Comparison of ENCODE assay signal across 22 cellular contexts in the genomic region with DNA sequence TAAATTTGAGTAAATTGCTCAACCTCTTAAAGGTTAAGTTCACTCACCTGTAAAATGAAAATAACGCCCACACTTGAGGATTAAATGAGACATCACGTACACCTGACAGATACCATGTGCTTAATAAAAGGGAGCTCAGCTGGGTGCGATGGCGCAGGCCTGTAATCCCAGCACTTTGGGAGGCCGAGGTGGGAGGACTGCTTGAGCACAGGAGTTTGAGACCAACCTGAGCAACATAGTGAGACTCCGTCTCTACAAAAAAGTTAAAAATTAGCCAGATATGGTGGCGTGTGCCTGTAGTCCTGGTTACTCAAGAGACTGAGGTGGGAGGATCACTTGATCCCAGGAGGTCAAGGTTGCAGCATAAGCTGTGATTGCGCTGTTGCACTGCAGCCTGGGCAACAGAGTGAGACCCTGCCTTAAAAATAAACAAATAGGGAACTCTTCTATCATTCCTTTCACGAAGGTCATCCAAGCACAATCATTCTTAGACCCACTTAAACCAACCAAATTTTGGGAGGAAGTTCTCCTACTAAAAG.
"Had no signal": no experiment of that assay in that cellular context is flagged by ENCODE, and none has a peak within 500 bp of the region (broad histone marks: within the 10 kb centered on the region; RNA-seq: fewer than 3 reads in every experiment).

No MANE protein-coding gene starts in this region.

- H3K27me3 Mint-ChIP-seq: dendritic cell treated with granulocyte-macrophage colony-stimulating factor and Interleukin-4, amounts not matched to agents 40 ng/mL and 50 ng/mL, for 4 days had no signal

- H3K9me3 ChIP-seq: neutrophil, sigmoid colon had no signal

- H3K27me3 ChIP-seq: cardiac muscle cell, neutrophil had no signal

- H3K4me3 ChIP-seq: cardiac muscle cell, lung, sigmoid colon had no signal

- H3K4me1 ChIP-seq: parathyroid adenoma, sigmoid colon had no signal

- H3K36me3 Mint-ChIP-seq: activated CD8-positive, alpha-beta memory T cell treated with anti-CD3 and anti-CD28 coated beads, Interleukin-2, amount 10 ng/mL, durations not matched to agents 7 days and 5 days; activated naive CD8-positive, alpha-beta T cell treated with anti-CD3 and anti-CD28 coated beads for 36 hours; natural killer cell treated with Interleukin-12 subunit alpha and Interleukin-12 subunit beta and Interleukin-15 and Interleukin-18, amount 100 ng/mL, for 72 hours; stimulated activated naive B cell treated with anti-CD40 and anti-IgM and Interleukin-4, amounts not matched to agents 10 μg/mL and 1 μg/mL and 100 μg/mL, for 72 hours had no signal

- ATAC-seq: activated CD8-positive, alpha-beta memory T cell treated with anti-CD3 and anti-CD28 coated beads, Interleukin-2, amount 10 ng/mL, durations not matched to agents 7 days and 5 days; natural killer cell treated with Interleukin-12 subunit alpha and Interleukin-12 subunit beta and Interleukin-15 and Interleukin-18, amount 100 ng/mL, for 72 hours; stimulated activated naive B cell treated with anti-CD40 and anti-IgM and Interleukin-4, amounts not matched to agents 10 μg/mL and 1 μg/mL and 100 μg/mL, for 72 hours had no signal

- H3K27ac Mint-ChIP-seq: activated CD4-positive, alpha-beta memory T cell treated with anti-CD3 and anti-CD28 coated beads, Interleukin-2, amount 10 ng/mL, durations not matched to agents 7 days and 5 days; activated CD8-positive, alpha-beta memory T cell treated with anti-CD3 and anti-CD28 coated beads, Interleukin-2, amount 10 ng/mL, durations not matched to agents 7 days and 5 days; activated naive CD8-positive, alpha-beta T cell treated with anti-CD3 and anti-CD28 coated beads for 36 hours; dendritic cell treated with granulocyte-macrophage colony-stimulating factor and Interleukin-4, amounts not matched to agents 40 ng/mL and 50 ng/mL, for 4 days; mesothelial cell of epicardium; natural killer cell treated with Interleukin-12 subunit alpha and Interleukin-12 subunit beta and Interleukin-15 and Interleukin-18, amount 100 ng/mL, for 72 hours; stimulated activated naive B cell treated with anti-CD40 and anti-IgM and Interleukin-4, amounts not matched to agents 10 μg/mL and 1 μg/mL and 100 μg/mL, for 72 hours; T-helper 2 cell treated with Interferon-gamma antibody and Interleukin-4, amounts not matched to agents 5 μg/mL and 100 μg/mL, for 36 hours had no signal

- H3K4me1 Mint-ChIP-seq: activated CD4-positive, alpha-beta memory T cell treated with anti-CD3 and anti-CD28 coated beads, Interleukin-2, amount 10 ng/mL, durations not matched to agents 7 days and 5 days; activated CD8-positive, alpha-beta memory T cell treated with anti-CD3 and anti-CD28 coated beads, Interleukin-2, amount 10 ng/mL, durations not matched to agents 7 days and 5 days; activated naive CD8-positive, alpha-beta T cell treated with anti-CD3 and anti-CD28 coated beads for 36 hours; mesothelial cell of epicardium; stimulated activated naive B cell treated with anti-CD40 and anti-IgM and Interleukin-4, amounts not matched to agents 10 μg/mL and 1 μg/mL and 100 μg/mL, for 72 hours had no signal

- H3K36me3 ChIP-seq: cardiac muscle cell, neutrophil, sigmoid colon had no signal

- DNase-seq: activated CD4-positive, alpha-beta memory T cell treated with anti-CD3 and anti-CD28 coated beads, Interleukin-2, amount 10 ng/mL, durations not matched to agents 7 days and 5 days; activated CD4-positive, alpha-beta T cell treated with anti-CD3 and anti-CD28 coated beads for 48 hours; activated CD4-positive, CD25-positive, alpha-beta regulatory T cell; activated CD8-positive, alpha-beta memory T cell treated with anti-CD3 and anti-CD28 coated beads, Interleukin-2, amount 10 ng/mL, durations not matched to agents 7 days and 5 days; activated naive CD4-positive, alpha-beta T cell; activated naive CD8-positive, alpha-beta T cell treated with anti-CD3 and anti-CD28 coated beads for 36 hours; amniotic stem cell; effector CD8-positive, alpha-beta T cell; foreskin fibroblast; hippocampal formation; left colon; sigmoid colon; stimulated activated CD4-positive, alpha-beta T cell treated with anti-CD3 and anti-CD28 coated beads, Interleukin-4, amount 100 ng/mL, for 4 hours; stimulated activated naive B cell treated with anti-CD40 and anti-IgM and Interleukin-4, amounts not matched to agents 10 μg/mL and 1 μg/mL and 100 μg/mL, for 72 hours had no signal

- H3K4me3 Mint-ChIP-seq: activated CD4-positive, alpha-beta memory T cell treated with anti-CD3 and anti-CD28 coated beads, Interleukin-2, amount 10 ng/mL, durations not matched to agents 7 days and 5 days; activated CD8-positive, alpha-beta memory T cell treated with anti-CD3 and anti-CD28 coated beads, Interleukin-2, amount 10 ng/mL, durations not matched to agents 7 days and 5 days; activated naive CD8-positive, alpha-beta T cell treated with anti-CD3 and anti-CD28 coated beads for 36 hours; dendritic cell treated with granulocyte-macrophage colony-stimulating factor and Interleukin-4, amounts not matched to agents 40 ng/mL and 50 ng/mL, for 4 days; mesothelial cell of epicardium; natural killer cell treated with Interleukin-12 subunit alpha and Interleukin-12 subunit beta and Interleukin-15 and Interleukin-18, amount 100 ng/mL, for 72 hours; stimulated activated naive B cell treated with anti-CD40 and anti-IgM and Interleukin-4, amounts not matched to agents 10 μg/mL and 1 μg/mL and 100 μg/mL, for 72 hours; T-helper 2 cell treated with Interferon-gamma antibody and Interleukin-4, amounts not matched to agents 5 μg/mL and 100 μg/mL, for 36 hours had no signal

- H3K9me3 Mint-ChIP-seq: activated CD4-positive, alpha-beta memory T cell treated with anti-CD3 and anti-CD28 coated beads, Interleukin-2, amount 10 ng/mL, durations not matched to agents 7 days and 5 days; activated naive CD8-positive, alpha-beta T cell treated with anti-CD3 and anti-CD28 coated beads for 36 hours; dendritic cell treated with granulocyte-macrophage colony-stimulating factor and Interleukin-4, amounts not matched to agents 40 ng/mL and 50 ng/mL, for 4 days; natural killer cell treated with Interleukin-12 subunit alpha and Interleukin-12 subunit beta and Interleukin-15 and Interleukin-18, amount 100 ng/mL, for 72 hours; stimulated activated naive B cell treated with anti-CD40 and anti-IgM and Interleukin-4, amounts not matched to agents 10 μg/mL and 1 μg/mL and 100 μg/mL, for 72 hours; T-helper 2 cell treated with Interferon-gamma antibody and Interleukin-4, amounts not matched to agents 5 μg/mL and 100 μg/mL, for 36 hours had no signal

- H3K27ac ChIP-seq: cardiac muscle cell, neutrophil, parathyroid adenoma, sigmoid colon had no signal
